ENCODE assay signal across 25 cellular contexts in genomic region chr10:33631991-33632390, GRCh38.
"Had no signal": no experiment of that assay in that cellular context is flagged by ENCODE, and none has a peak within 500 bp of the region (broad histone marks: within the 10 kb centered on the region; RNA-seq: fewer than 3 reads in every experiment).

No MANE protein-coding gene starts in this region.

- DNase-seq: effector CD8-positive, alpha-beta T cell; hypothalamus; immature natural killer cell; islet precursor cell; kidney glomerular epithelial cell; left colon; left ventricle myocardium inferior; naive B cell; posterior cingulate gyrus; psoas muscle; spleen; stimulated activated CD4-positive, alpha-beta T cell treated with anti-CD3 and anti-CD28 coated beads, Interleukin-4, amount 100 ng/mL, for 4 hours; stimulated activated naive CD8-positive, alpha-beta T cell treated with anti-CD3 and anti-CD28 coated beads, Interleukin-15, Interleukin-2, amounts not matched to agents 100 U/mL and 50 U/mL, for 24 hours; substantia nigra; transverse colon; upper lobe of right lung; uterus had no signal

- H3K4me3 ChIP-seq: esophagus muscularis mucosa, left ventricle myocardium inferior, lung, psoas muscle, skin epidermis, spleen, thoracic aorta, transverse colon, upper lobe of right lung, uterus had no signal

- H3K4me1 ChIP-seq: left ventricle myocardium inferior, psoas muscle, spleen, transverse colon, upper lobe of right lung, uterus had no signal

- H3K27me3 ChIP-seq: esophagus muscularis mucosa, spleen, transverse colon, upper lobe of right lung, uterus had no signal

- ATAC-seq: left colon; natural killer cell treated with Interleukin-12 subunit alpha and Interleukin-12 subunit beta and Interleukin-15 and Interleukin-18, amount 100 ng/mL, for 72 hours; psoas muscle; stimulated activated naive CD8-positive, alpha-beta T cell treated with anti-CD3 and anti-CD28 coated beads, Interleukin-15, Interleukin-2, amounts not matched to agents 100 U/mL and 50 U/mL, for 24 hours; upper lobe of right lung had no signal

- FAIRE-seq: colon, endothelial cell of umbilical vein, frontal cortex had no signal

- H3K9me3 ChIP-seq: esophagus muscularis mucosa, left ventricle myocardium inferior, psoas muscle, thoracic aorta, transverse colon, upper lobe of right lung, uterus had no signal

- H3K36me3 ChIP-seq: esophagus muscularis mucosa, left ventricle myocardium inferior, spleen, thoracic aorta, transverse colon, upper lobe of right lung, uterus had no signal
